In the genomic region with DNA sequence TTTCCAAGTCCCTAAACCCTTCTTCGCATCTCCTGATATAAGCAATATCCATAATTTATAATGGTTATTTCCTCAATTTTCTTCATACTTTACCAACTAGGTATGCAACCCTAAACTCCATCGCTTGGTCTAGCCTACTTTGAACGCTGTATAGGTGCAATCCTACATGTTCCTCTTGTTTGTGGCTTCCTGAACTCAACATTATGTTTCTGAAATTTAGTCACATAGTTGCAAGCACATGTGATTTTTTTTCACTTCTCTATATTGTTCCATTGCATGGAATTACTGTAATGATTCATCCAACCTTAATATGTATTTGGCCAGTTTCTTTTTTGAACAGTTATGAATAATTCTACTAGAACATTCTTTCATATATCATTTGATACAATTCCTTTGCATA, we compare ENCODE assay signal across 13 cellular contexts. TPM values are rescaled to one million over a fixed set of nuclear protein-coding genes. Genes with fewer than 3 reads are reported as not detected.
A peak's percentile ranks its signal among the peaks of the same experiment; 100 is the strongest.
DNase-seq lines count a peak whose midpoint lies in the region; ATAC-seq, FAIRE-seq and TF ChIP-seq lines count a peak whose summit lies in the region.
"Not testable (repeated sequence)": the region's sequence is repeated elsewhere in the genome, so short reads cannot be mapped to it uniquely, and the experiment has no call there.
"Had no signal": no experiment of that assay in that cellular context is flagged by ENCODE, and none has a peak within 500 bp of the region (broad histone marks: within the 10 kb centered on the region; RNA-seq: fewer than 3 reads in every experiment).

No MANE protein-coding gene starts in this region.

- H3K4me1 ChIP-seq in keratinocyte (ENCODE audit: control insufficient read depth, extremely low read depth, insufficient read depth, low read length): not testable (repeated sequence)

- H3K4me2 ChIP-seq in keratinocyte (ENCODE audit: control insufficient read depth, extremely low read depth, insufficient read depth, low read depth, low read length): not testable (repeated sequence)

- CTCF ChIA-PET in activated CD4-positive, alpha-beta T cell treated with anti-CD3 and anti-CD28 coated beads for 36 hours (lab: Charles Lee): not testable (repeated sequence)

- H3K9ac ChIP-seq in keratinocyte (ENCODE audit: control insufficient read depth, extremely low read depth, insufficient read depth, low read length): not testable (repeated sequence)

- H3K4me3 ChIP-seq in keratinocyte (ENCODE audit: control insufficient read depth in 2 of 3, extremely low read depth in 1 of 3, insufficient read depth in 2 of 3, low read depth in 1 of 3, low read length in 3 of 3): not testable (repeated sequence)

- peak; percentile 81 for FAIRE-seq in keratinocyte (lab: Jason Lieb, UNC)

- H3K36me3 ChIP-seq in keratinocyte (ENCODE audit: control insufficient read depth in 2 of 2, extremely low read depth in 1 of 2, insufficient read depth in 2 of 2, low read length in 2 of 2): not testable (repeated sequence)

- not testable (repeated sequence) for H4K20me1 ChIP-seq in keratinocyte (ENCODE audit: control insufficient read depth, extremely low read depth, insufficient read depth, low read length)

- peaks cover 28% of the 10 kb centered on the region for H3K36me3 Mint-ChIP-seq in activated CD4-positive, alpha-beta T cell treated with anti-CD3 and anti-CD28 coated beads for 36 hours (ENCODE audit: low read depth)

- not testable (repeated sequence) for H3K9me3 ChIP-seq in keratinocyte (ENCODE audit: control insufficient read depth, low read depth, low read length)

- H3K9me3 Mint-ChIP-seq in activated CD4-positive, alpha-beta T cell treated with anti-CD3 and anti-CD28 coated beads for 36 hours (ENCODE audit: low read depth): not testable (repeated sequence)

- TF ChIP-seq CTCF in keratinocyte (optimal IDR thresholded peaks at IDR 0.05 in 1 of 3, IDR thresholded peaks at IDR 0.05 in 1 of 3, conservative IDR thresholded peaks at IDR 0.05 in 1 of 3; ENCODE audit: extremely low read depth in 1 of 3, insufficient read depth in 2 of 3, low read length in 3 of 3): not testable (repeated sequence)

- not testable (repeated sequence) for H3K79me2 ChIP-seq in keratinocyte (ENCODE audit: control insufficient read depth, insufficient read depth, low read length)

- POLR2A ChIA-PET in activated CD4-positive, alpha-beta T cell treated with anti-CD3 and anti-CD28 coated beads for 36 hours (lab: Charles Lee): not testable (repeated sequence)

- H3K27ac Mint-ChIP-seq in activated CD4-positive, alpha-beta T cell treated with anti-CD3 and anti-CD28 coated beads for 36 hours: not testable (repeated sequence)

- not testable (repeated sequence) for H3K27me3 ChIP-seq in keratinocyte (ENCODE audit: control insufficient read depth, extremely low read depth, insufficient read depth, low read length)

- not testable (repeated sequence) for H3K9me1 ChIP-seq in keratinocyte (ENCODE audit: control insufficient read depth, extremely low read depth, insufficient read depth, low read length)

- not testable (repeated sequence) for DNase-seq in activated CD4-positive, alpha-beta T cell treated with anti-CD3 and anti-CD28 coated beads for 36 hours; keratinocyte (ENCODE audit: low read depth, low spot score)

- H3K27ac ChIP-seq in keratinocyte (ENCODE audit: control insufficient read depth, insufficient read depth, low read length): not testable (repeated sequence)

- H2AFZ ChIP-seq in keratinocyte (ENCODE audit: control insufficient read depth, low read length): not testable (repeated sequence)

- H3K27me3 Mint-ChIP-seq in activated CD4-positive, alpha-beta T cell treated with anti-CD3 and anti-CD28 coated beads for 36 hours: not testable (repeated sequence)

- H3K4me3 Mint-ChIP-seq in activated CD4-positive, alpha-beta T cell treated with anti-CD3 and anti-CD28 coated beads for 36 hours: not testable (repeated sequence)

- dilution Hi-C loops in keratinocyte (cut with MboI; ENCODE audit: extremely low pct_ligation_motif_present, low sequenced_read_pairs): not testable (repeated sequence)

- ATAC-seq in GM18861 (IDR thresholded peaks at IDR 0.05; ENCODE audit: unreplicated experiment) (peak; percentile 86), HG02610 (IDR thresholded peaks at IDR 0.05; ENCODE audit: unreplicated experiment) (peak; percentile 85), HG02981 (IDR thresholded peaks at IDR 0.05; ENCODE audit: unreplicated experiment) (peak; percentile 60), HG03469 (IDR thresholded peaks at IDR 0.05; ENCODE audit: unreplicated experiment) (peak; percentile 85)
- peak; percentile 80 for ATAC-seq in activated CD4-positive, alpha-beta T cell treated with anti-CD3 and anti-CD28 coated beads for 36 hours

- intact Hi-C loops in activated CD4-positive, alpha-beta T cell treated with anti-CD3 and anti-CD28 coated beads for 36 hours (cut with DNase I, micrococcal nuclease): not testable (repeated sequence)

- not testable (repeated sequence) for H3K4me1 Mint-ChIP-seq in activated CD4-positive, alpha-beta T cell treated with anti-CD3 and anti-CD28 coated beads for 36 hours

RNA-seq across cellular contexts. Expression of gene TAS2R31, which starts 2.8 kb away (rescaled TPM):
- 1 to 10 TPM in 1 of 2 experiments, under 1 TPM in 1; 0.44 to 1.6 TPM for total RNA-seq in activated CD4-positive, alpha-beta T cell treated with anti-CD3 and anti-CD28 coated beads for 36 hours
- 0.08 to 0.28 TPM in 2 of 3 replicates, not detected in the other for polyA plus RNA-seq in keratinocyte
- polyA plus RNA-seq in keratinocyte (2011; ENCODE audit: low read depth): 0.44 TPM
- not detected in 2 replicates for polyA plus RNA-seq in keratinocyte (2011; cell fraction: cytosol; rRNA removed)
- polyA plus RNA-seq in keratinocyte (2011; cell fraction: nucleus; rRNA removed): 0.63 and 1.1 TPM in 2 replicates
- 0.28 TPM in 1 of 2 replicates, not detected in the other for polyA plus RNA-seq in keratinocyte (2012; ENCODE audit: low replicate concordance)
- 3.4 to 7.9 TPM in 2 of 3 replicates, not detected in the other for polyA minus RNA-seq in keratinocyte
- polyA minus RNA-seq in keratinocyte (2011; cell fraction: cytosol; rRNA and poly(A)+ RNA removed): not detected
- polyA minus RNA-seq in keratinocyte (2011; cell fraction: nucleus; rRNA and poly(A)+ RNA removed): 10.9 and 26.4 TPM in 2 replicates
- total RNA-seq: H4 had no signal
- polyA plus RNA-seq: CD4-positive, alpha-beta memory T cell had no signal

RNA-seq across cellular contexts. Expression of gene TAS2R19, which starts 11.5 kb away (rescaled TPM):
- 1 to 10 TPM; 1.2 to 1.6 TPM for total RNA-seq in activated CD4-positive, alpha-beta T cell treated with anti-CD3 and anti-CD28 coated beads for 36 hours
- polyA plus RNA-seq in keratinocyte: 0.17 to 0.31 TPM in 2 of 3 replicates, not detected in the other
- not detected for polyA plus RNA-seq in keratinocyte (2011; ENCODE audit: low read depth)
- polyA plus RNA-seq in keratinocyte (2011; cell fraction: cytosol; rRNA removed): not detected in 2 replicates
- 1.1 and 1.6 TPM in 2 replicates for polyA plus RNA-seq in keratinocyte (2011; cell fraction: nucleus; rRNA removed)
- polyA plus RNA-seq in keratinocyte (2012; ENCODE audit: low replicate concordance): 0.23 TPM in 1 of 2 replicates, not detected in the other
- 0.66 to 22.1 TPM (median 6.1 TPM) in 3 replicates for polyA minus RNA-seq in keratinocyte
- not detected for polyA minus RNA-seq in keratinocyte (2011; cell fraction: cytosol; rRNA and poly(A)+ RNA removed)
- 16.6 and 33.2 TPM in 2 replicates for polyA minus RNA-seq in keratinocyte (2011; cell fraction: nucleus; rRNA and poly(A)+ RNA removed)
- total RNA-seq: Daoy, G401 had no signal
- polyA plus RNA-seq: CD4-positive, alpha-beta memory T cell had no signal

RNA-seq across cellular contexts. Expression of gene TAS2R46, which starts 28.1 kb away (rescaled TPM):
- total RNA-seq in activated CD4-positive, alpha-beta T cell treated with anti-CD3 and anti-CD28 coated beads for 36 hours: under 1 TPM in 1 of 2 experiments, not detected in 1; 0.46 TPM
- 0.10 to 0.13 TPM in 2 of 3 replicates, not detected in the other for polyA plus RNA-seq in keratinocyte
- polyA plus RNA-seq in keratinocyte (2011; ENCODE audit: low read depth): not detected
- polyA plus RNA-seq in keratinocyte (2011; cell fraction: cytosol; rRNA removed): not detected in 2 replicates
- polyA plus RNA-seq in keratinocyte (2011; cell fraction: nucleus; rRNA removed): 0.56 and 1.0 TPM in 2 replicates
- polyA plus RNA-seq in keratinocyte (2012; ENCODE audit: low replicate concordance): not detected in 2 replicates
- 5.7 to 12.5 TPM in 2 of 3 replicates, not detected in the other for polyA minus RNA-seq in keratinocyte
- not detected for polyA minus RNA-seq in keratinocyte (2011; cell fraction: cytosol; rRNA and poly(A)+ RNA removed)
- polyA minus RNA-seq in keratinocyte (2011; cell fraction: nucleus; rRNA and poly(A)+ RNA removed): 15.9 and 27.8 TPM in 2 replicates
- total RNA-seq: Daoy, G401, HT1080, RPMI7951 had no signal

RNA-seq across cellular contexts. Expression of gene TAS2R20, which starts 35.9 kb away (rescaled TPM):
- total RNA-seq in activated CD4-positive, alpha-beta T cell treated with anti-CD3 and anti-CD28 coated beads for 36 hours: 1 to 10 TPM; 1.2 to 1.4 TPM
- 0.08 to 0.43 TPM (median 0.41 TPM) in 3 replicates for polyA plus RNA-seq in keratinocyte
- not detected for polyA plus RNA-seq in keratinocyte (2011; ENCODE audit: low read depth)
- polyA plus RNA-seq in keratinocyte (2011; cell fraction: cytosol; rRNA removed): not detected in 2 replicates
- 2.1 and 2.5 TPM in 2 replicates for polyA plus RNA-seq in keratinocyte (2011; cell fraction: nucleus; rRNA removed)
- 0.10 and 0.38 TPM in 2 replicates for polyA plus RNA-seq in keratinocyte (2012; ENCODE audit: low replicate concordance)
- 2.4 to 6.5 TPM in 2 of 3 replicates, not detected in the other for polyA minus RNA-seq in keratinocyte
- polyA minus RNA-seq in keratinocyte (2011; cell fraction: cytosol; rRNA and poly(A)+ RNA removed): not detected
- polyA minus RNA-seq in keratinocyte (2011; cell fraction: nucleus; rRNA and poly(A)+ RNA removed): 6.4 and 16.1 TPM in 2 replicates
- total RNA-seq: Daoy had no signal

RNA-seq across cellular contexts. Expression of gene TAS2R50, which starts 47.2 kb away (rescaled TPM):
- total RNA-seq in activated CD4-positive, alpha-beta T cell treated with anti-CD3 and anti-CD28 coated beads for 36 hours: under 1 TPM; 0.30 to 0.53 TPM
- 0.10 TPM in 1 of 3 replicates, not detected in the others for polyA plus RNA-seq in keratinocyte
- polyA plus RNA-seq in keratinocyte (2011; ENCODE audit: low read depth): not detected
- polyA plus RNA-seq in keratinocyte (2011; cell fraction: cytosol; rRNA removed): not detected in 2 replicates
- polyA plus RNA-seq in keratinocyte (2011; cell fraction: nucleus; rRNA removed): 0.31 and 0.61 TPM in 2 replicates
- polyA plus RNA-seq in keratinocyte (2012; ENCODE audit: low replicate concordance): 0.17 TPM in 1 of 2 replicates, not detected in the other
- 4.2 to 13.0 TPM in 2 of 3 replicates, not detected in the other for polyA minus RNA-seq in keratinocyte
- not detected for polyA minus RNA-seq in keratinocyte (2011; cell fraction: cytosol; rRNA and poly(A)+ RNA removed)
- polyA minus RNA-seq in keratinocyte (2011; cell fraction: nucleus; rRNA and poly(A)+ RNA removed): 13.9 and 19.3 TPM in 2 replicates
- total RNA-seq: G401, H4, Right ventricle myocardium inferior had no signal
- polyA plus RNA-seq: CD4-positive, alpha-beta memory T cell had no signal
